In the genomic region with DNA sequence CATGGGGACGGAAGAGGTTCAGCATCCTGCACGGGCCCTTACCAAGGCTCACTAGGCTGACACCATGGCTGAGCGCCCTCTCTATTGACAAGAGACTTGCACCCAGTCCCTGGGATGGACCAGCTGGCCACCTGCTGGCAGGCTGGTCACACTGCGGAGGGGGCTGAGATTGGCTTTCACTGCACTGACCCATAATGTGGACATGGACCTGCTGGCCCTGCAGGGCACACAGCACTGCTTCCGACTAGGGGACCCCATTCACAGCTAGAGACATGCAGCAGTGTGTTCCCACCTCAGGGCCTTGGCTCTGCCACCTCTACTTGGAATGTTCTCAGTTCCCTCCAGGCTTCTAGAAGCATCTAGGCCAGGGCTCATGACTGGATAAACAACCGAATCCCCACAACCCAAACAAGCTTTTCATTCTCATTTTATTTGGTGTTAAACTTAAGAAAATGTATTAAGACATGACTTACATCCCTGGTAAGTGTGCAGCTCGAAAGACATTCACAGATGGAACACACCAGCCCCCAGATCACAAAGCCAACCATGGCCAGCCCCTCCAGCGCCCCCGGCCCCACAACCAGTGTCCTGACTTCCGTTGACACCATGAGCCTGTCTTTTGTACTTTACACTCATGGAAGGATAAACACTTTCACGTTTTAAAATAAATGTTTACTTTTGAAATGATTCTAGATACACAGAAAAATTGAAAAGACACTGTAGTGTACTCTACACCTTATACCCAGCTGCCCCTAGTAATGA, we compare ENCODE assay signal across 8 cellular contexts. TPM values are rescaled to one million over a fixed set of nuclear protein-coding genes. Genes with fewer than 3 reads are reported as not detected.
A peak's percentile ranks its signal among the peaks of the same experiment; 100 is the strongest.
DNase-seq lines count a peak whose midpoint lies in the region; ATAC-seq lines count a peak whose summit lies in the region.

No MANE protein-coding gene starts in this region.

- no peak for ATAC-seq in HG03571 (IDR thresholded peaks at IDR 0.05; ENCODE audit: unreplicated experiment)
- ATAC-seq in GM21423 (IDR thresholded peaks at IDR 0.05; ENCODE audit: unreplicated experiment): no peak

- no peak overlapping the region for H3K4me2 ChIP-seq in GM23248 (ENCODE audit: unreplicated experiment)

- H3K27ac ChIP-seq in GM23248: no peak overlapping the region

- no peak overlapping the region for H2AFZ ChIP-seq in GM23248

- DNase-seq in AG08395 (ENCODE audit: low spot score) (peak; percentile 83), GM23248 (peak; percentile 78), T-helper 2 cell (peak in 3 of 5 experiments; percentile 15 to 38 (median 24)), astrocyte of the hippocampus (ENCODE audit: low read depth, low spot score) (peak; percentile 78), islet precursor cell (peak; percentile 87)
- DNase-seq in stimulated activated CD4-positive, alpha-beta T cell treated with anti-CD3 and anti-CD28 coated beads, Interleukin-4, amount 100 ng/mL, for 4 hours: peak; percentile 43 to 46

- in situ Hi-C loops in GM23248 (cut with MboI): loop anchor here (5.0 kb wide), 1 partner anchor 182 kb away; no protein-coding TSS in a partner anchor

- H3K79me2 ChIP-seq in GM23248 (ENCODE audit: insufficient read depth): no peaks in the 10 kb centered on the region

- no peaks in the 10 kb centered on the region for H3K9me2 ChIP-seq in GM23248 (ENCODE audit: insufficient read depth)

- no peaks in the 10 kb centered on the region for H3K27me3 ChIP-seq in GM23248 (replicated peaks; ENCODE audit: insufficient read depth)

- H3K36me3 ChIP-seq in GM23248 (ENCODE audit: low read depth): no peaks in the 10 kb centered on the region

- no peaks in the 10 kb centered on the region for H3K9me3 ChIP-seq in GM23248 (ENCODE audit: low read depth)

- no peak overlapping the region for H3K4me3 ChIP-seq in GM23248

- no peaks in the 10 kb centered on the region for H4K20me1 ChIP-seq in GM23248 (ENCODE audit: insufficient read depth)

- 59 to 61% methylated on average over 11 of the region's 11 CpGs for WGBS in GM23248 (ENCODE audit: low coverage in 1 of 2, low lambda C conversion rate in 2 of 2, missing lambda C conversion rate in 2 of 2), 2 experiments

- H3K9ac ChIP-seq in GM23248: no peak overlapping the region

- H3F3A ChIP-seq in GM23248 (ENCODE audit: insufficient read depth): no peaks in the 10 kb centered on the region

- no peaks in the 10 kb centered on the region for H3K4me1 ChIP-seq in GM23248 (ENCODE audit: insufficient read depth)

RNA-seq across cellular contexts. Expression of a gene that starts 9.3 kb away (rescaled TPM):
- not detected in 2 replicates for total RNA-seq in GM23248 (2014; rRNA removed; shearing (Covaris generic))
- polyA plus RNA-seq in GM23248 (2016; fragmentation: Nextera tagmentation; extraction: Ambion mirVana): not detected in 2 replicates

RNA-seq across cellular contexts. Expression of a gene that starts 18.9 kb away (rescaled TPM):
- 33.2 and 50.7 TPM in 2 replicates for total RNA-seq in GM23248 (2014; rRNA removed; shearing (Covaris generic))
- polyA plus RNA-seq in GM23248 (2016; fragmentation: Nextera tagmentation; extraction: Ambion mirVana): 20.5 and 25.1 TPM in 2 replicates

RNA-seq across cellular contexts. Expression of a gene that starts 23.1 kb away (rescaled TPM):
- 22.9 and 35.7 TPM in 2 replicates for total RNA-seq in GM23248 (2014; rRNA removed; shearing (Covaris generic))
- 111 and 113 TPM in 2 replicates for polyA plus RNA-seq in GM23248 (2016; fragmentation: Nextera tagmentation; extraction: Ambion mirVana)

RNA-seq across cellular contexts. Expression of a gene that starts 27.1 kb away (rescaled TPM):
- total RNA-seq in GM23248 (2014; rRNA removed; shearing (Covaris generic)): not detected in 2 replicates
- not detected in 2 replicates for polyA plus RNA-seq in GM23248 (2016; fragmentation: Nextera tagmentation; extraction: Ambion mirVana)

RNA-seq across cellular contexts. Expression of a gene that starts 48.8 kb away (rescaled TPM):
- total RNA-seq in GM23248 (2014; rRNA removed; shearing (Covaris generic)): not detected in 2 replicates
- polyA plus RNA-seq in GM23248 (2016; fragmentation: Nextera tagmentation; extraction: Ambion mirVana): 0.11 TPM in 1 of 2 replicates, not detected in the other

Comparison
In these comparisons a context has a peak if more than half of its experiments do, and no peak if none do; other contexts are left out.
1. DNase-seq: peak in every context shown above with its lines; median percentile 87 in islet precursor cell; 83 in AG08395; 78 in GM23248; 78 in astrocyte of the hippocampus; 44 in stimulated activated CD4-positive, alpha-beta T cell treated with anti-CD3 and anti-CD28 coated beads, Interleukin-4, amount 100 ng/mL, for 4 hours; 24 in T-helper 2 cell.